33 cellular contexts compared by ENCODE assay signal in genomic region chr14:95290021-95290420, GRCh38. TPM values are rescaled to one million over a fixed set of nuclear protein-coding genes. Genes with fewer than 3 reads are reported as not detected.
DNase-seq lines count a peak whose midpoint lies in the region; FAIRE-seq and TF ChIP-seq lines count a peak whose summit lies in the region.
"Had no signal": no experiment of that assay in that cellular context is flagged by ENCODE, and none has a peak within 500 bp of the region (broad histone marks: within the 10 kb centered on the region; RNA-seq: fewer than 3 reads in every experiment).

No MANE protein-coding gene starts in this region.

- H3K4me1 Mint-ChIP-seq in nephron progenitor cell (peaks cover 18% of the 10 kb centered on the region), type B pancreatic cell (ENCODE audit: unreplicated experiment) (peaks cover 8% of the 10 kb centered on the region)
- H3K4me1 Mint-ChIP-seq: activated naive CD4-positive, alpha-beta T cell treated with anti-CD3 and anti-CD28 coated beads, Interleukin-2, amount 50 U/mL, for 24 hours; activated T-helper 17 cell treated with anti-CD3 and anti-CD28 coated beads, Interleukin-2, amount 50 U/mL, for 72 hours; CD4-positive, CD25-positive, alpha-beta regulatory T cell had no signal

- H3K27ac Mint-ChIP-seq in nephron progenitor cell: peak overlapping the region; percentile 11
- H3K27ac Mint-ChIP-seq in type B pancreatic cell: no peak overlapping the region
- H3K27ac Mint-ChIP-seq: activated naive CD4-positive, alpha-beta T cell treated with anti-CD3 and anti-CD28 coated beads, Interleukin-2, amount 50 U/mL, for 24 hours; activated T-helper 17 cell treated with anti-CD3 and anti-CD28 coated beads, Interleukin-2, amount 50 U/mL, for 72 hours; CD4-positive, CD25-positive, alpha-beta regulatory T cell had no signal

- H3K9me3 Mint-ChIP-seq in nephron progenitor cell: peaks cover 10% of the 10 kb centered on the region
- peaks cover 7% of the 10 kb centered on the region for H3K9me3 Mint-ChIP-seq in type B pancreatic cell
- H3K9me3 Mint-ChIP-seq: activated naive CD4-positive, alpha-beta T cell treated with anti-CD3 and anti-CD28 coated beads, Interleukin-2, amount 50 U/mL, for 24 hours; activated T-helper 17 cell treated with anti-CD3 and anti-CD28 coated beads, Interleukin-2, amount 50 U/mL, for 72 hours had no signal

- TF ChIP-seq CTCF in coronary artery (IDR thresholded peaks at IDR 0.05): no peak
- TF ChIP-seq CTCF in nephron progenitor cell (IDR thresholded peaks at IDR 0.05): no peak
- TF ChIP-seq CTCF in type B pancreatic cell (conservative IDR thresholded peaks at IDR 0.05): no peak

- H3K4me3 Mint-ChIP-seq in nephron progenitor cell (no peak overlapping the region), type B pancreatic cell (no peak overlapping the region)
- H3K4me3 Mint-ChIP-seq: activated naive CD4-positive, alpha-beta T cell treated with anti-CD3 and anti-CD28 coated beads, Interleukin-2, amount 50 U/mL, for 24 hours; activated T-helper 17 cell treated with anti-CD3 and anti-CD28 coated beads, Interleukin-2, amount 50 U/mL, for 72 hours; CD4-positive, CD25-positive, alpha-beta regulatory T cell; nephron had no signal

- DNase-seq in activated CD8-positive, alpha-beta memory T cell treated with anti-CD3 and anti-CD28 coated beads, Interleukin-2, amount 50 U/mL, for 48 hours: peak; percentile 38
- DNase-seq in activated CD8-positive, alpha-beta memory T cell treated with anti-CD3 and anti-CD28 coated beads for 24 hours: no peak
- DNase-seq in coronary artery (ENCODE audit: low spot score) (peak; percentile 46), nephron progenitor cell (no peak), type B pancreatic cell (ENCODE audit: extremely low spot score, unreplicated experiment) (peak; percentile 51), NCI-H2107 (lab: John Stamatoyannopoulos, UW) (no peak), RCC 7860 (ENCODE audit: low spot score) (no peak), kidney glomerular epithelial cell (lab: John Stamatoyannopoulos, UW) (no peak)
- DNase-seq: 8988T; activated CD4-positive, alpha-beta T cell treated with anti-CD3 and anti-CD28 coated beads, Interleukin-2, amount 50 U/mL, for 4 hours; amygdala; CD4-positive, CD25-positive, alpha-beta regulatory T cell; DMS79 treated with DMSO at 0.1 percent for 48 hours; effector memory CD4-positive, alpha-beta T cell; GF-D8; NCI-H2029; NCI-H345; NCI-H69; PC-3; Right ventricle myocardium superior; stimulated activated naive CD4-positive, alpha-beta T cell treated with Interleukin-2 at 50 U/mL for 16 hours; T-helper 2 cell had no signal

- H3K27me3 Mint-ChIP-seq in nephron progenitor cell (ENCODE audit: low read depth, poor library complexity) (peaks cover 25% of the 10 kb centered on the region), type B pancreatic cell (no peaks in the 10 kb centered on the region)

- H3K4me3 ChIP-seq in coronary artery: no peak overlapping the region
- H3K4me3 ChIP-seq: lung, smooth muscle cell, thoracic aorta had no signal

- H3K27ac ChIP-seq in coronary artery: peak overlapping the region in 1 of 2 donors; percentile 61
- H3K27ac ChIP-seq: epithelial cell of prostate, thoracic aorta had no signal

- FAIRE-seq in RCC 7860 (lab: Jason Lieb, UNC): no peak
- FAIRE-seq: bronchial epithelial cell, colon, HepG2, keratinocyte had no signal

- peaks cover 7% of the 10 kb centered on the region for H3K36me3 Mint-ChIP-seq in nephron progenitor cell (ENCODE audit: low read depth)
- peaks cover 9% of the 10 kb centered on the region for H3K36me3 Mint-ChIP-seq in type B pancreatic cell
- H3K36me3 Mint-ChIP-seq: activated naive CD4-positive, alpha-beta T cell treated with anti-CD3 and anti-CD28 coated beads, Interleukin-2, amount 50 U/mL, for 24 hours; CD4-positive, CD25-positive, alpha-beta regulatory T cell had no signal

RNA-seq across cellular contexts. Expression of gene CLMN, which starts 29.7 kb away (rescaled TPM):
- 10.2 and 23.0 TPM in 2 replicates for total RNA-seq in type B pancreatic cell (ENCODE audit: low replicate concordance)

Comparison
In these comparisons a context has a peak if more than half of its experiments do, and no peak if none do; other contexts are left out.
1. DNase-seq: peak in activated CD8-positive, alpha-beta memory T cell treated with anti-CD3 and anti-CD28 coated beads, Interleukin-2, amount 50 U/mL, for 48 hours (single experiment), coronary artery (single experiment) and type B pancreatic cell (single experiment); none in activated CD8-positive, alpha-beta memory T cell treated with anti-CD3 and anti-CD28 coated beads for 24 hours (single experiment), nephron progenitor cell (single experiment), NCI-H2107 (single experiment), RCC 7860 (single experiment) and kidney glomerular epithelial cell (single experiment).